In the genomic region with DNA sequence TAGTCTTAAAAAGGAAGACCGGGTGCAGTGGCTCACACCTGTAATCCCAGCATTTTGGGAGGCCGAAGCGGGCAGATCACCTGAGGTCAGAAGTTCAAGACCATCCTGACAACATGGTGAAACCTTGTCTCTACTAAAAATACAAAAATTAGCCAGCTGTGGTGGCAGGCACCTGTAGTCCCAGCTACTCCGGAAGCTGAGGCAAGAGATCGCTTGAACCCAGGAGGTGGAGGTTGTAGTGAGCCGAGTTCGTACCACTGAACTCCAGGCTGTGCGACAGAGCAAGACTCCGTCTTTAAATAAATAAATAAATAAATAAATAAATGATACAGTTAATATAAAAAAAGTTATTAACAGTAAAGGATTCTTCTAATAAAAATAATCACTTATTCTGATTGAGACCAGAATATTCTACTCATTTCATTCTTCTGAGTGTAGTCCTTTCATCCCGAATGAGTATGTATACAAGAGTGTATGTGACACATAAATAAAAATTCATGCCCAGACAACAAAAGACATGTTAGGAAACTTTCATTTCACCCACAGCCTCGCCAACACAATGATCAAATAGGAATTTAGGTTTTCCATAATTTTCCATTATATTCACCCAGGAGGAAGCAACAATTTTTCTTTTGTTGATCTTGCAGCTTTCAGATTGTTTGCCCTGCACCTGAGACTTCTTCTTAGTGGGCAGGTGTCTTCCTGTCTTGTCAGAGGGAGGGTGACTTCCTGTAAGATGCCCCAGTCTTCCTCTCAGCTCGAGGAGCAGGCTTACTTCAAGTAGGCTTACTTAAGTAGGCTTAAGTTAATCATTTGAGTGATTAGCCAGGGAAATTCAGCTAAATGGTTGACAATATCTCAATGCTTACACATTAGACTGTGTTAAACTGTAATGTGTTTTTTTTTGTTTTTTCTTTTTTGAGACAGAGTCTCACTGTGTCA, we compare ENCODE assay signal across 12 cellular contexts. TPM values are rescaled to one million over a fixed set of nuclear protein-coding genes. Genes with fewer than 3 reads are reported as not detected.
A peak's percentile ranks its signal among the peaks of the same experiment; 100 is the strongest.
DNase-seq lines count a peak whose midpoint lies in the region; ATAC-seq lines count a peak whose summit lies in the region.
"Had no signal": no experiment of that assay in that cellular context is flagged by ENCODE, and none has a peak within 500 bp of the region (broad histone marks: within the 10 kb centered on the region; RNA-seq: fewer than 3 reads in every experiment).

No MANE protein-coding gene starts in this region.

- POLR2A ChIA-PET in activated CD4-positive, alpha-beta T cell treated with anti-CD3 and anti-CD28 coated beads, Interleukin-2, amount 10 ng/mL, durations not matched to agents 7 days and 5 days (lab: Charles Lee): no interaction called here
- POLR2A ChIA-PET in naive thymus-derived CD8-positive, alpha-beta T cell (lab: Charles Lee): interaction anchor here (0.6 to 4.6 kb wide), 11 partner anchors 8 to 751 kb away, joined by 3 to 41 read pairs (median 5); a partner anchor contains a TSS

- CTCF ChIA-PET in activated CD4-positive, alpha-beta T cell treated with anti-CD3 and anti-CD28 coated beads, Interleukin-2, amount 10 ng/mL, durations not matched to agents 7 days and 5 days (lab: Charles Lee): interaction anchor here (1.2 to 3.4 kb wide), 2 partner anchors 10 kb away, joined by 4 to 26 read pairs; no protein-coding TSS in a partner anchor

- peaks cover 3% of the 10 kb centered on the region for H3K36me3 Mint-ChIP-seq in activated CD4-positive, alpha-beta T cell treated with anti-CD3 and anti-CD28 coated beads, Interleukin-2, amount 10 ng/mL, durations not matched to agents 7 days and 5 days (ENCODE audit: low read depth)
- peaks cover 0 to 2% of the 10 kb centered on the region in 2 donors for H3K36me3 Mint-ChIP-seq in activated T-cell treated with anti-CD3 and anti-CD28 coated beads, Interleukin-2, amount 50 U/mL, for 72 hours (ENCODE audit: insufficient read depth in 2 of 2)
- H3K36me3 Mint-ChIP-seq in naive thymus-derived CD8-positive, alpha-beta T cell: no peaks in the 10 kb centered on the region

- peak overlapping the region; percentile 13 for H3K4me3 Mint-ChIP-seq in activated CD4-positive, alpha-beta T cell treated with anti-CD3 and anti-CD28 coated beads, Interleukin-2, amount 10 ng/mL, durations not matched to agents 7 days and 5 days
- H3K4me3 Mint-ChIP-seq in activated T-cell treated with anti-CD3 and anti-CD28 coated beads, Interleukin-2, amount 50 U/mL, for 72 hours: peak overlapping the region; percentile 64 to 70
- peak overlapping the region; percentile 6 to 80 (median 70) for H3K4me3 Mint-ChIP-seq in naive thymus-derived CD8-positive, alpha-beta T cell

- DNase-seq in activated CD4-positive, alpha-beta T cell treated with anti-CD3 and anti-CD28 coated beads, Interleukin-2, amount 10 ng/mL, durations not matched to agents 7 days and 5 days: peak; percentile 57
- DNase-seq in activated CD4-positive, alpha-beta T cell treated with anti-CD3 and anti-CD28 coated beads, Interleukin-2, amount 50 U/mL, for 48 hours: no peak
- DNase-seq in NCI-H524 (lab: John Stamatoyannopoulos, UW) (peak; percentile 48 to 69), NOMO-1 treated with dmso at 0.1 percent for 144 hours (lab: John Stamatoyannopoulos, UW; ENCODE audit: unreplicated experiment) (no peak), DMS153 (lab: John Stamatoyannopoulos, UW) (no peak)
- peak in 1 of 2 donors; percentile 37 for DNase-seq in activated T-cell treated with anti-CD3 and anti-CD28 coated beads, Interleukin-2, amount 50 U/mL, for 72 hours
- peak in 8 of 10 donors; percentile 16 to 70 (median 46) for DNase-seq in naive thymus-derived CD8-positive, alpha-beta T cell
- DNase-seq: cortex of kidney, right lobe of liver, upper lobe of left lung had no signal

- peaks cover under 1% of the 10 kb centered on the region for H3K27me3 Mint-ChIP-seq in activated CD4-positive, alpha-beta T cell treated with anti-CD3 and anti-CD28 coated beads, Interleukin-2, amount 10 ng/mL, durations not matched to agents 7 days and 5 days
- H3K27me3 Mint-ChIP-seq in activated T-cell treated with anti-CD3 and anti-CD28 coated beads, Interleukin-2, amount 50 U/mL, for 72 hours (ENCODE audit: low read depth): no peaks in the 10 kb centered on the region
- H3K27me3 Mint-ChIP-seq in naive thymus-derived CD8-positive, alpha-beta T cell: no peaks in the 10 kb centered on the region

- peaks cover 46% of the 10 kb centered on the region for H3K4me1 Mint-ChIP-seq in activated CD4-positive, alpha-beta T cell treated with anti-CD3 and anti-CD28 coated beads, Interleukin-2, amount 10 ng/mL, durations not matched to agents 7 days and 5 days
- H3K4me1 Mint-ChIP-seq in activated T-cell treated with anti-CD3 and anti-CD28 coated beads, Interleukin-2, amount 50 U/mL, for 72 hours (ENCODE audit: low read depth): peaks cover 27% of the 10 kb centered on the region
- peaks cover 9 to 51% (median 32%) of the 10 kb centered on the region in 4 donors for H3K4me1 Mint-ChIP-seq in naive thymus-derived CD8-positive, alpha-beta T cell

- peak; percentile 85 to 87 for ATAC-seq in activated T-cell treated with anti-CD3 and anti-CD28 coated beads, Interleukin-2, amount 50 U/mL, for 72 hours (replicated peaks in 1 of 2)
- peak; percentile 100 for ATAC-seq in naive thymus-derived CD8-positive, alpha-beta T cell
- no peak for ATAC-seq in GM18511 (IDR thresholded peaks at IDR 0.05; ENCODE audit: unreplicated experiment)
- ATAC-seq: right lobe of liver had no signal

- H3K27ac Mint-ChIP-seq in activated CD4-positive, alpha-beta T cell treated with anti-CD3 and anti-CD28 coated beads, Interleukin-2, amount 10 ng/mL, durations not matched to agents 7 days and 5 days: peak overlapping the region; percentile 76
- H3K27ac Mint-ChIP-seq in activated T-cell treated with anti-CD3 and anti-CD28 coated beads, Interleukin-2, amount 50 U/mL, for 72 hours: peak overlapping the region; percentile 96
- peak overlapping the region; percentile 88 to 95 (median 92) for H3K27ac Mint-ChIP-seq in naive thymus-derived CD8-positive, alpha-beta T cell

- peaks cover 6% of the 10 kb centered on the region for H3K9me3 Mint-ChIP-seq in activated CD4-positive, alpha-beta T cell treated with anti-CD3 and anti-CD28 coated beads, Interleukin-2, amount 10 ng/mL, durations not matched to agents 7 days and 5 days
- H3K9me3 Mint-ChIP-seq in activated T-cell treated with anti-CD3 and anti-CD28 coated beads, Interleukin-2, amount 50 U/mL, for 72 hours: peaks cover 0 to 1% of the 10 kb centered on the region in 2 donors
- H3K9me3 Mint-ChIP-seq in naive thymus-derived CD8-positive, alpha-beta T cell: no peaks in the 10 kb centered on the region

RNA-seq across cellular contexts. Expression of a gene that starts 7.8 kb away (rescaled TPM):
- total RNA-seq in activated CD4-positive, alpha-beta T cell treated with anti-CD3 and anti-CD28 coated beads, Interleukin-2, amount 10 ng/mL, durations not matched to agents 7 days and 5 days: 100 to 1,000 TPM; 196 to 204 TPM
- 100 to 1,000 TPM; 138 to 144 TPM for total RNA-seq in activated T-cell treated with anti-CD3 and anti-CD28 coated beads, Interleukin-2, amount 50 U/mL, for 72 hours
- total RNA-seq in naive thymus-derived CD8-positive, alpha-beta T cell: 100 to 1,000 TPM; 141 to 150 TPM
- polyA plus RNA-seq in naive thymus-derived CD8-positive, alpha-beta T cell: 10 to 100 TPM; 37.3 to 82.7 (median 54.8) TPM
- total RNA-seq: myocyte had no signal

RNA-seq across cellular contexts. Expression of a gene that starts 52.2 kb away (rescaled TPM):
- 1 to 10 TPM; 1.6 to 2.3 TPM for total RNA-seq in activated CD4-positive, alpha-beta T cell treated with anti-CD3 and anti-CD28 coated beads, Interleukin-2, amount 10 ng/mL, durations not matched to agents 7 days and 5 days
- 1 to 10 TPM; 6.2 to 8.0 TPM for total RNA-seq in activated T-cell treated with anti-CD3 and anti-CD28 coated beads, Interleukin-2, amount 50 U/mL, for 72 hours
- 1 to 10 TPM; 6.6 to 7.6 TPM for total RNA-seq in naive thymus-derived CD8-positive, alpha-beta T cell
- 1 to 10 TPM; 3.1 to 5.8 (median 3.7) TPM for polyA plus RNA-seq in naive thymus-derived CD8-positive, alpha-beta T cell

Comparison
In these comparisons a context has a peak if more than half of its experiments do, and no peak if none do; other contexts are left out.
1. DNase-seq: peak in activated CD4-positive, alpha-beta T cell treated with anti-CD3 and anti-CD28 coated beads, Interleukin-2, amount 10 ng/mL, durations not matched to agents 7 days and 5 days (single experiment), NCI-H524 (2 of 2) and naive thymus-derived CD8-positive, alpha-beta T cell (8 of 10); none in activated CD4-positive, alpha-beta T cell treated with anti-CD3 and anti-CD28 coated beads, Interleukin-2, amount 50 U/mL, for 48 hours (0 of 2), NOMO-1 treated with dmso at 0.1 percent for 144 hours (single experiment) and DMS153 (single experiment).
2. H3K4me3 Mint-ChIP-seq: peak in every context shown above with its lines; median percentile 70 in naive thymus-derived CD8-positive, alpha-beta T cell; 67 in activated T-cell treated with anti-CD3 and anti-CD28 coated beads, Interleukin-2, amount 50 U/mL, for 72 hours; 13 in activated CD4-positive, alpha-beta T cell treated with anti-CD3 and anti-CD28 coated beads, Interleukin-2, amount 10 ng/mL, durations not matched to agents 7 days and 5 days.
3. Peak in every context shown above with its lines, with median percentiles within 50 percentile points of each other: H3K27ac Mint-ChIP-seq.